In the genomic region with DNA sequence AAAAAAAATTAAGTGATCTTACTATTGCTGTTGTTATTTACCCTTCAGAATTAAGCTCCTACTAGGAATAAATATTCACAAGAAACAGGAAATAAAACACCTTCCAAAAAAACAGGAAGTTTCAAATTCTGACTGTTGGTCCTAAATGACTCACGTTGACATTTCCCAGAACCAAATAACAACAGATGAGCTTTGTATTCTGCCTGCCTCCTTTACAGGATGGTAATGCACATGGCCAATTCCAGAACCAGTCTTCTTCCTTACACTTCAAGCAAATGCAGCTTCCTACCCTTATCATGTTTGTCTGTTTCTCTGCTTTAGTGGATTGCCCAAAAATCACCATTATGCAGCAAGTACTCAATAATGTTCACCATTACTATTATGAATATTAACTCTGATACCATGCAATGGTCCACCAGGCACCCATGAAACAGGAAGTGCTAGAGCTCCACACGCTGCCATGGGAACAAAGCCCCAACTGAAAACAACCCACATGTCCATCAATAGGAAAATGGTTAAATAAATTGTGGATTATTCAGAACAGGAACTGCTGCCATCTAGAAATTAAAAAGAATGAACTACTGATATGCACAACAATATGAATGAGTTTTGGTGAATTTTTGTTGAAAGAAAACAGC, we compare ENCODE assay signal across 15 cellular contexts. TPM values are rescaled to one million over a fixed set of nuclear protein-coding genes. Genes with fewer than 3 reads are reported as not detected.
DNase-seq lines count a peak whose midpoint lies in the region; ATAC-seq, FAIRE-seq and TF ChIP-seq lines count a peak whose summit lies in the region.
"Had no signal": no experiment of that assay in that cellular context is flagged by ENCODE, and none has a peak within 500 bp of the region (broad histone marks: within the 10 kb centered on the region; RNA-seq: fewer than 3 reads in every experiment).

No MANE protein-coding gene starts in this region.

- peak overlapping the region; percentile 13 for H3K4me2 ChIP-seq in Loucy (ENCODE audit: low read depth, low read length, poor library complexity, severe bottlenecking)

- no peaks in the 10 kb centered on the region for H3K27me3 ChIP-seq in Loucy (ENCODE audit: insufficient read depth, low read length, poor library complexity, severe bottlenecking)
- no peaks in the 10 kb centered on the region for H3K27me3 ChIP-seq in CD8-positive, alpha-beta T cell (ENCODE audit: insufficient read depth, low read length)
- H3K27me3 ChIP-seq: adrenal gland had no signal

- no peak overlapping the region for H3K4me3 Mint-ChIP-seq in activated CD4-positive, alpha-beta memory T cell treated with anti-CD3 and anti-CD28 coated beads for 36 hours
- H3K4me3 Mint-ChIP-seq in CD8-positive, alpha-beta T cell, result no peak overlapping the region

- TF ChIP-seq CTCF in Loucy (conservative IDR thresholded peaks at IDR 0.05; ENCODE audit: low read length), result no peak
- no peak for TF ChIP-seq CTCF in CD8-positive, alpha-beta T cell (IDR thresholded peaks at IDR 0.05)
- no peak for TF ChIP-seq CTCF in RWPE1 (conservative IDR thresholded peaks at IDR 0.05; ENCODE audit: low read depth)

- H3K4me3 ChIP-seq in Loucy (ENCODE audit: low read length, poor library complexity, severe bottlenecking), result no peak overlapping the region
- H3K4me3 ChIP-seq in CD8-positive, alpha-beta T cell (ENCODE audit: low read depth, low read length), result no peak overlapping the region
- H3K4me3 ChIP-seq: adrenal gland, SK-N-MC had no signal

- no peak overlapping the region for H3K27ac ChIP-seq in CD8-positive, alpha-beta T cell (ENCODE audit: low read depth, low read length)
- no peak overlapping the region for H3K27ac ChIP-seq in RWPE1
- H3K27ac ChIP-seq: adrenal gland, parathyroid adenoma, SK-N-MC had no signal

- no peaks in the 10 kb centered on the region for H3F3A ChIP-seq in Loucy (ENCODE audit: low read depth)

- FAIRE-seq in GM12891 (lab: Jason Lieb, UNC), result peak; percentile 43

- peak overlapping the region; percentile 38 for H3K27ac Mint-ChIP-seq in activated CD4-positive, alpha-beta memory T cell treated with anti-CD3 and anti-CD28 coated beads for 36 hours
- H3K27ac Mint-ChIP-seq in CD8-positive, alpha-beta T cell, result no peak overlapping the region

- H3K36me3 Mint-ChIP-seq in activated CD4-positive, alpha-beta memory T cell treated with anti-CD3 and anti-CD28 coated beads for 36 hours, result peaks cover 15% of the 10 kb centered on the region
- H3K36me3 Mint-ChIP-seq in CD8-positive, alpha-beta T cell, result peaks cover 58% of the 10 kb centered on the region

- H3K4me1 Mint-ChIP-seq in activated CD4-positive, alpha-beta memory T cell treated with anti-CD3 and anti-CD28 coated beads for 36 hours (ENCODE audit: low read depth), result peaks cover 15% of the 10 kb centered on the region
- peaks cover 19% of the 10 kb centered on the region for H3K4me1 Mint-ChIP-seq in CD8-positive, alpha-beta T cell (ENCODE audit: low read depth)

- no peaks in the 10 kb centered on the region for H3K9me2 ChIP-seq in Loucy (replicated peaks; ENCODE audit: low read depth, low read length)

- ATAC-seq in CD8-positive, alpha-beta T cell, result no peak

- no peak for TF ChIP-seq POLR2A in GM12891 (IDR thresholded peaks at IDR 0.05; ENCODE audit: low read depth, low read length)

- H3K27me3 Mint-ChIP-seq in activated CD4-positive, alpha-beta memory T cell treated with anti-CD3 and anti-CD28 coated beads for 36 hours, result no peaks in the 10 kb centered on the region
- no peaks in the 10 kb centered on the region for H3K27me3 Mint-ChIP-seq in CD8-positive, alpha-beta T cell (ENCODE audit: low read depth)

- peaks cover 5% of the 10 kb centered on the region; the same call in 1 of the 2 replicates for H3K36me3 ChIP-seq in Loucy (ENCODE audit: insufficient read depth, low read length)
- H3K36me3 ChIP-seq in CD8-positive, alpha-beta T cell (ENCODE audit: insufficient read depth, low read length), result peaks cover 6% of the 10 kb centered on the region

- intact Hi-C loops in activated CD4-positive, alpha-beta memory T cell treated with anti-CD3 and anti-CD28 coated beads for 36 hours (cut with micrococcal nuclease), result no loop called here
- intact Hi-C loops in CD8-positive, alpha-beta T cell (cut with DNase I, micrococcal nuclease), result no loop called here

- H2AFZ ChIP-seq in Loucy (ENCODE audit: low read length), result no peak overlapping the region
- H2AFZ ChIP-seq: parathyroid adenoma had no signal

- H4K20me1 ChIP-seq in Loucy (ENCODE audit: insufficient read depth, low read length, poor library complexity, severe bottlenecking), result no peaks in the 10 kb centered on the region

- POLR2A ChIA-PET in activated CD4-positive, alpha-beta memory T cell treated with anti-CD3 and anti-CD28 coated beads for 36 hours (lab: Charles Lee), result interaction anchor here (1.0 kb wide), 1 partner anchor 12 kb away, joined by 3 read pairs; the partner anchor contains the start of gene DNAJC16
- POLR2A ChIA-PET in CD8-positive, alpha-beta T cell (lab: Charles Lee), result interaction anchor here (2.1 kb wide), 1 partner anchor 9 kb away, joined by 6 read pairs; the partner anchor contains the start of gene CASP9
- POLR2A ChIA-PET in RWPE1 (lab: Yijun Ruan, JAX; ENCODE audit: low non-redundant PET), result no interaction called here

- peaks cover 5% of the 10 kb centered on the region for H3K4me1 ChIP-seq in Loucy (ENCODE audit: insufficient read depth, low read length, poor library complexity, severe bottlenecking)
- peaks cover 6% of the 10 kb centered on the region for H3K4me1 ChIP-seq in CD8-positive, alpha-beta T cell (ENCODE audit: insufficient read depth, low read length)
- H3K4me1 ChIP-seq: parathyroid adenoma had no signal

- H3K9me3 Mint-ChIP-seq in activated CD4-positive, alpha-beta memory T cell treated with anti-CD3 and anti-CD28 coated beads for 36 hours, result no peaks in the 10 kb centered on the region
- H3K9me3 Mint-ChIP-seq in CD8-positive, alpha-beta T cell, result no peaks in the 10 kb centered on the region

- no peaks in the 10 kb centered on the region for H3K79me2 ChIP-seq in Loucy (ENCODE audit: insufficient read depth, low read length)
- H3K79me2 ChIP-seq: parathyroid adenoma had no signal

- H3K9me3 ChIP-seq in Loucy (ENCODE audit: insufficient read depth, low read depth, low read length), result no peaks in the 10 kb centered on the region
- H3K9me3 ChIP-seq in CD8-positive, alpha-beta T cell (ENCODE audit: low read length), result no peaks in the 10 kb centered on the region
- H3K9me3 ChIP-seq: adrenal gland had no signal

- no peak for DNase-seq in GM12891 (ENCODE audit: insufficient read length, low spot score)
- no peak for DNase-seq in activated CD4-positive, alpha-beta memory T cell treated with anti-CD3 and anti-CD28 coated beads for 36 hours
- peak; percentile 28 for DNase-seq in islet precursor cell
- DNase-seq in NCI-H2171 (lab: John Stamatoyannopoulos, UW), result no peak
- no peak for DNase-seq in CD8-positive, alpha-beta T cell
- DNase-seq in RWPE1 (ENCODE audit: low spot score), result no peak
- DNase-seq: activated CD4-positive, alpha-beta T cell treated with anti-CD3 and anti-CD28 coated beads, Interleukin-2, amount 50 U/mL, for 4 hours; NCI-H1048; NCI-H526 treated with DMSO at 0.1 percent for 48 hours; stimulated activated naive CD4-positive, alpha-beta T cell treated with Interleukin-2 at 50 U/mL for 16 hours had no signal

- no peak overlapping the region for H3K9ac ChIP-seq in Loucy (ENCODE audit: low read depth, low read length, poor library complexity, severe bottlenecking)
- H3K9ac ChIP-seq: parathyroid adenoma had no signal

- CTCF ChIA-PET in activated CD4-positive, alpha-beta memory T cell treated with anti-CD3 and anti-CD28 coated beads for 36 hours (lab: Charles Lee), result interaction anchor here (0.6 kb wide), 1 partner anchor 27 kb away, joined by 6 read pairs; no protein-coding TSS in a partner anchor
- CTCF ChIA-PET in CD8-positive, alpha-beta T cell (lab: Charles Lee), result no interaction called here
- CTCF ChIA-PET in RWPE1 (lab: Yijun Ruan, JAX), result no interaction called here

TF ChIP-seq in GM12891, 5 proteins besides CTCF, POLR2A, EP300 and RAD21:
- no peak for TF ChIP-seq PAX5 (IDR thresholded peaks at IDR 0.05; ENCODE audit: insufficient read depth, low read length, severe bottlenecking)
- TF ChIP-seq SPI1 (IDR thresholded peaks at IDR 0.05; ENCODE audit: low read depth, low read length), result peak; percentile 82

RNA-seq across cellular contexts. Expression of gene CASP9, which starts 8.9 kb away (rescaled TPM):
- 6.1 TPM for polyA plus RNA-seq in GM12891 (2012; ENCODE audit: low read depth, missing spikeins)
- total RNA-seq in activated CD4-positive, alpha-beta memory T cell treated with anti-CD3 and anti-CD28 coated beads for 36 hours, result 10 to 100 TPM; 10.5 to 11.5 TPM
- total RNA-seq in CD8-positive, alpha-beta T cell, result 10 to 100 TPM; 19.4 to 19.9 TPM

RNA-seq across cellular contexts. Expression of gene DNAJC16, which starts 11.5 kb away (rescaled TPM):
- polyA plus RNA-seq in GM12891 (2012; ENCODE audit: low read depth, missing spikeins), result 3.8 TPM
- 10 to 100 TPM; 10.0 to 10.4 TPM for total RNA-seq in activated CD4-positive, alpha-beta memory T cell treated with anti-CD3 and anti-CD28 coated beads for 36 hours
- total RNA-seq in CD8-positive, alpha-beta T cell, result 1 to 10 TPM; 7.9 to 8.5 TPM

RNA-seq across cellular contexts. Expression of gene CELA2B, which starts 39.2 kb away (rescaled TPM):
- not detected for polyA plus RNA-seq in GM12891 (2012; ENCODE audit: low read depth, missing spikeins)
- not detected for total RNA-seq in activated CD4-positive, alpha-beta memory T cell treated with anti-CD3 and anti-CD28 coated beads for 36 hours
- not detected for total RNA-seq in CD8-positive, alpha-beta T cell

RNA-seq across cellular contexts. Expression of gene CELA2A, which starts 58.6 kb away (rescaled TPM):
- not detected for polyA plus RNA-seq in GM12891 (2012; ENCODE audit: low read depth, missing spikeins)
- not detected for total RNA-seq in activated CD4-positive, alpha-beta memory T cell treated with anti-CD3 and anti-CD28 coated beads for 36 hours
- total RNA-seq in CD8-positive, alpha-beta T cell, result not detected
- total RNA-seq: lower leg skin had no signal
